24 cellular contexts compared by ENCODE assay signal in the genomic region with DNA sequence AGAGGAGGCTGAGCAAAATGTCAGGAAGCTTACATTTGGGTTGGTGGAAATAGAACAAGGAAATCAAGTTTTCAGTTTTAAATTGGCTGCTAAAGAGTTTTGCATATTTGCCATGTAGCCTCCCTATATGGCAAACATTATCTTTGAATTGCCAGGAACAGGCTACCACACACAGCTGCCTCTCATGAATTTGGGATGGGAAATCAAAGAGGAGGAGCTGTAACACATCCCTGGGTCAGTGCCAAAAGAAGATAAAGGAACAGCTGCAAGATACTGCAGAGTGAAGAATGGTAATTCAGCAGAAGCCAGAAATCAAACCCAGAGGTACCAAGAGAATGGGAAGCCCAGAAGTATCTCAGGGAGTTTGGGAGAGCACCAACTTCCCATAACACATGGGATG. TPM values are rescaled to one million over a fixed set of nuclear protein-coding genes. Genes with fewer than 3 reads are reported as not detected.
"Had no signal": no experiment of that assay in that cellular context is flagged by ENCODE, and none has a peak within 500 bp of the region (broad histone marks: within the 10 kb centered on the region; RNA-seq: fewer than 3 reads in every experiment).

No MANE protein-coding gene starts in this region.

- H3K4me3 ChIP-seq: cardiac muscle cell, colonic mucosa, lower lobe of right lung, pancreas, right lobe of liver, smooth muscle cell, stomach, testis, upper lobe of left lung had no signal

- H3K36me3 ChIP-seq: cardiac muscle cell, colonic mucosa, lower lobe of right lung, neutrophil, pancreas, right lobe of liver, stomach, upper lobe of left lung, WERI-Rb-1 had no signal

- H3K27ac ChIP-seq: cardiac muscle cell, colonic mucosa, epithelial cell of prostate, lower lobe of right lung, neutrophil, pancreas, right lobe of liver, stomach, testis, upper lobe of left lung, WERI-Rb-1 had no signal

- H3K9me3 ChIP-seq: colonic mucosa, lower lobe of right lung, neutrophil, pancreas, right lobe of liver, stomach, testis, upper lobe of left lung had no signal

- H3K27ac Mint-ChIP-seq: activated naive CD8-positive, alpha-beta T cell; activated T-cell treated with anti-CD3 and anti-CD28 coated beads, Interleukin-2, amount 50 U/mL, for 72 hours; endodermal cell; natural killer cell treated with Interleukin-12 subunit alpha and Interleukin-12 subunit beta and Interleukin-15 and Interleukin-18, amount 100 ng/mL, for 72 hours; stimulated activated effector memory CD8-positive, alpha-beta T cell treated with anti-CD3 and anti-CD28 coated beads, Interleukin-12 subunit alpha, Interleukin-12 subunit beta, amount 100 ng/mL, for 72 hours had no signal

- H3K9me3 Mint-ChIP-seq: endodermal cell had no signal

- DNase-seq: activated CD4-positive, alpha-beta T cell treated with anti-CD3 and anti-CD28 coated beads for 1 hour; activated CD4-positive, alpha-beta T cell treated with anti-CD3 and anti-CD28 coated beads, Interleukin-2, amount 50 U/mL, for 4 hours; activated gamma-delta T cell; activated T-cell treated with anti-CD3 and anti-CD28 coated beads, Interleukin-2, amount 50 U/mL, for 72 hours; amniotic stem cell; colonic mucosa; endodermal cell; foreskin melanocyte; lower lobe of right lung; pancreas; right lobe of liver; stimulated activated CD4-positive, alpha-beta T cell treated with anti-CD3 and anti-CD28 coated beads, Interleukin-4, amount 100 ng/mL, for 1 hour; stomach; testis; upper lobe of left lung; WERI-Rb-1 had no signal

- H3K4me1 Mint-ChIP-seq: endodermal cell; stimulated activated effector memory CD8-positive, alpha-beta T cell treated with anti-CD3 and anti-CD28 coated beads, Interleukin-12 subunit alpha, Interleukin-12 subunit beta, amount 100 ng/mL, for 72 hours had no signal

- H3K4me3 Mint-ChIP-seq: activated naive CD8-positive, alpha-beta T cell; activated T-cell treated with anti-CD3 and anti-CD28 coated beads, Interleukin-2, amount 50 U/mL, for 72 hours; endodermal cell; natural killer cell treated with Interleukin-12 subunit alpha and Interleukin-12 subunit beta and Interleukin-15 and Interleukin-18, amount 100 ng/mL, for 72 hours; stimulated activated effector memory CD8-positive, alpha-beta T cell treated with anti-CD3 and anti-CD28 coated beads, Interleukin-12 subunit alpha, Interleukin-12 subunit beta, amount 100 ng/mL, for 72 hours had no signal

- H3K27me3 Mint-ChIP-seq: natural killer cell treated with Interleukin-12 subunit alpha and Interleukin-12 subunit beta and Interleukin-15 and Interleukin-18, amount 100 ng/mL, for 72 hours had no signal

- H3K27me3 ChIP-seq: cardiac muscle cell, colonic mucosa, neutrophil, pancreas, right lobe of liver, stomach, testis, upper lobe of left lung had no signal

- H3K4me1 ChIP-seq: colonic mucosa, lower lobe of right lung, pancreas, right lobe of liver, stomach, testis, upper lobe of left lung had no signal

- H3K36me3 Mint-ChIP-seq: activated naive CD8-positive, alpha-beta T cell; stimulated activated effector memory CD8-positive, alpha-beta T cell treated with anti-CD3 and anti-CD28 coated beads, Interleukin-12 subunit alpha, Interleukin-12 subunit beta, amount 100 ng/mL, for 72 hours had no signal

RNA-seq across cellular contexts. Expression of a gene that starts 18.6 kb away (rescaled TPM):
- total RNA-seq: activated CD8-positive, alpha-beta memory T cell treated with anti-CD3 and anti-CD28 coated beads for 36 hours; natural killer cell treated with Interleukin-12 subunit alpha and Interleukin-12 subunit beta and Interleukin-15 and Interleukin-18, amount 100 ng/mL, for 72 hours had no signal
